In the genomic region with DNA sequence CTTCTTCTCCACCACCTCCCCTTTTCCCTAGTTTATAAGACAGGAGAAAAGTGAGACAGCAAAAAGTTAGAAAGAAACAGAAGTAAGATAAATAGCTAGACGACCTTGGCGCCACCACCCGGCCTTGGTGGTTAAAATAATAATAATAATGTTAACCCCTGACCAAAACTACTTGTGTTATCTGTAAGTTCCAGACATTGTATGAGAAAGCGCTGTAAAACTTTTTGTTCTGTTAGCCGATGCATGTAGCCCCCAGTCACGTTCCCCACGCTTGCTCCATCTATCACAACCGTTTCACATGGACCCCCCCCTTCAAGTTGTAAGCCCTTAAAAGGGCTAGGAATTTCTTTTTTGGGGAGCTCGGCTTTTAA, we compare ENCODE assay signal across 8 cellular contexts. TPM values are rescaled to one million over a fixed set of nuclear protein-coding genes. Genes with fewer than 3 reads are reported as not detected.
DNase-seq lines count a peak whose midpoint lies in the region; ATAC-seq and TF ChIP-seq lines count a peak whose summit lies in the region.
"Had no signal": no experiment of that assay in that cellular context is flagged by ENCODE, and none has a peak within 500 bp of the region (broad histone marks: within the 10 kb centered on the region; RNA-seq: fewer than 3 reads in every experiment).

No MANE protein-coding gene starts in this region.

- CTCF ChIA-PET in mammary epithelial cell (lab: Charles Lee; ENCODE audit: low non-redundant PET), result interaction anchor here (0.6 kb wide), 1 partner anchor 76 kb away, joined by 3 read pairs; no protein-coding TSS in a partner anchor

- in situ Hi-C loops in mammary epithelial cell (cut with MboI; ENCODE audit: low sequenced_read_pairs in 2 of 2), result no loop called here

- H3K36me3 ChIP-seq in mammary epithelial cell (ENCODE audit: insufficient read depth, low read length) (no peaks in the 10 kb centered on the region), neuron (ENCODE audit: insufficient read depth, low read length) (no peaks in the 10 kb centered on the region)

- TF ChIP-seq CTCF in LNCaP clone FGC (IDR thresholded peaks at IDR 0.05; ENCODE audit: control insufficient read depth, extremely low read depth, insufficient read depth) (0 out of 2 replicates have a peak, but pooled peaks have one; percentile 10), mammary epithelial cell (conservative IDR thresholded peaks at IDR 0.05 in 1 of 2, IDR thresholded peaks at IDR 0.05 in 1 of 2; ENCODE audit: extremely low read depth in 1 of 2, insufficient read depth in 1 of 2, low read depth in 1 of 2, low read length in 2 of 2) (peak in 1 of 2 donors; percentile 21)

- peak overlapping the region; percentile 96 for H3K27ac ChIP-seq in mammary epithelial cell (ENCODE audit: insufficient read depth, low read depth, low read length)

- peak overlapping the region; percentile 95 for H2AFZ ChIP-seq in mammary epithelial cell (ENCODE audit: low read depth, low read length)
- no peak overlapping the region for H2AFZ ChIP-seq in neuron (ENCODE audit: low read depth, low read length)

- intact Hi-C loops in mammary epithelial cell (cut with micrococcal nuclease), result loop anchor here (2.0 kb wide), 1 partner anchor 35 kb away; no protein-coding TSS in a partner anchor

- H3K4me3 ChIP-seq in LNCaP clone FGC (ENCODE audit: low read depth, low read length) (no peak overlapping the region; the same call in 1 of the 2 replicates), mammary epithelial cell (replicated peaks in 1 of 3; ENCODE audit: insufficient read depth in 1 of 3, low read depth in 2 of 3, low read length in 3 of 3) (peak overlapping the region in 2 of 3 experiments; percentile 87 to 96), neuron (ENCODE audit: low read length) (peak overlapping the region; percentile 98)

- H3K27me3 ChIP-seq in mammary epithelial cell (ENCODE audit: insufficient read depth, low read length) (no peaks in the 10 kb centered on the region), neuron (ENCODE audit: insufficient read depth, low read length) (no peaks in the 10 kb centered on the region)

- dilution Hi-C loops in mammary epithelial cell (cut with HindIII; ENCODE audit: low sequenced_read_pairs), result no loop called here

- H3K4me1 ChIP-seq in mammary epithelial cell (ENCODE audit: insufficient read depth, low read length), result peaks cover 27% of the 10 kb centered on the region
- peaks cover 25% of the 10 kb centered on the region for H3K4me1 ChIP-seq in neuron (ENCODE audit: insufficient read depth, low read length)

- H3K4me2 ChIP-seq in mammary epithelial cell (ENCODE audit: insufficient read depth, low read depth, low read length), result peak overlapping the region; percentile 84

- H3K79me2 ChIP-seq in mammary epithelial cell (ENCODE audit: insufficient read depth, low read length), result peaks cover 34% of the 10 kb centered on the region

- WGBS in mammary epithelial cell (ENCODE audit: low coverage, missing lambda C conversion rate), result 23% methylated on average over 9 of the region's 9 CpGs

- H3K9ac ChIP-seq in mammary epithelial cell (ENCODE audit: insufficient read depth, low read length), result peak overlapping the region; percentile 97

- no peaks in the 10 kb centered on the region for H4K20me1 ChIP-seq in mammary epithelial cell (ENCODE audit: insufficient read depth, low read length)

- DNase-seq in EH (ENCODE audit: low read depth) (peak; percentile 29), LNCaP clone FGC (ENCODE audit: low read depth) (no peak), mammary epithelial cell (no peak), DMS79 treated with DMSO at 0.1 percent for 48 hours (lab: John Stamatoyannopoulos, UW) (no peak), NCI-H2081 (lab: John Stamatoyannopoulos, UW) (no peak)
- DNase-seq: amniotic stem cell had no signal

- ATAC-seq in GM21576 (IDR thresholded peaks at IDR 0.05; ENCODE audit: unreplicated experiment), result no peak

- BruUV-seq in mammary epithelial cell (replicated peaks; lab: Mats Ljungman, UMichigan), result no TSS peak

- H3K9me3 ChIP-seq in mammary epithelial cell (replicated peaks; ENCODE audit: insufficient read depth, low read length), result no peaks in the 10 kb centered on the region
- H3K9me3 ChIP-seq in neuron (ENCODE audit: low read length), result no peaks in the 10 kb centered on the region

RNA-seq across cellular contexts. Expression of gene BUB1, which starts 1.5 kb away (rescaled TPM):
- total RNA-seq in mammary epithelial cell, result 10 to 100 TPM in 1 of 2 donors, 1 to 10 TPM in 1; 2.7 to 35.5 TPM
- polyA plus RNA-seq in mammary epithelial cell, result 34.0 TPM
- 29.8 TPM for polyA minus RNA-seq in mammary epithelial cell

RNA-seq across cellular contexts. Expression of gene ACOXL, which starts 53.1 kb away (rescaled TPM):
- 1 to 10 TPM in 1 of 2 donors, not detected in 1; 1.0 TPM for total RNA-seq in mammary epithelial cell
- 0.96 TPM for polyA plus RNA-seq in mammary epithelial cell
- not detected for polyA minus RNA-seq in mammary epithelial cell
